ENCODE assay signal across 11 cellular contexts in genomic region chr18:74252032-74252380, GRCh38. TPM values are rescaled to one million over a fixed set of nuclear protein-coding genes. Genes with fewer than 3 reads are reported as not detected.
A peak's percentile ranks its signal among the peaks of the same experiment; 100 is the strongest.
DNase-seq lines count a peak whose midpoint lies in the region; ATAC-seq, FAIRE-seq and TF ChIP-seq lines count a peak whose summit lies in the region.
"Had no signal": no experiment of that assay in that cellular context is flagged by ENCODE, and none has a peak within 500 bp of the region (broad histone marks: within the 10 kb centered on the region; RNA-seq: fewer than 3 reads in every experiment).

No MANE protein-coding gene starts in this region.

- H4K20me1 ChIP-seq in HepG2 (ENCODE audit: insufficient read depth, low read length): no peaks in the 10 kb centered on the region

- FAIRE-seq in HepG2 (lab: Jason Lieb, UNC): no peak
- FAIRE-seq: bronchial epithelial cell, GM12891 had no signal

- peak overlapping the region; percentile 58 for H3K27ac Mint-ChIP-seq in activated T-helper 17 cell treated with anti-CD3 and anti-CD28 coated beads, Interleukin-2, amount 50 U/mL, for 72 hours
- H3K27ac Mint-ChIP-seq: CD4-positive, alpha-beta T cell had no signal

- POLR2A ChIA-PET in HepG2 (lab: Yijun Ruan, JAX): no interaction called here

- WGBS in HepG2 (ENCODE audit: low lambda C conversion rate): 96% methylated on average over 4 of the region's 4 CpGs
- 55 to 78% methylated on average over 4 of the region's 4 CpGs for WGBS in transverse colon (ENCODE audit: low coverage in 1 of 2), 2 donors

- no peaks in the 10 kb centered on the region for H3K9me3 ChIP-seq in HepG2 (ENCODE audit: low read length)
- no peaks in the 10 kb centered on the region for H3K9me3 ChIP-seq in transverse colon

- H3K27ac ChIP-seq in HepG2 (ENCODE audit: extremely low read length, insufficient read depth, low read length) (peak overlapping the region; percentile 67), transverse colon (peak overlapping the region; percentile 10 to 76 (median 50))

- no peak overlapping the region for H3K4me3 Mint-ChIP-seq in activated T-helper 17 cell treated with anti-CD3 and anti-CD28 coated beads, Interleukin-2, amount 50 U/mL, for 72 hours
- H3K4me3 Mint-ChIP-seq: CD4-positive, alpha-beta T cell had no signal

- no peak overlapping the region for H2AFZ ChIP-seq in HepG2 (ENCODE audit: low read length)

- H3K4me1 Mint-ChIP-seq in activated T-helper 17 cell treated with anti-CD3 and anti-CD28 coated beads, Interleukin-2, amount 50 U/mL, for 72 hours: peaks cover 5% of the 10 kb centered on the region

- TF ChIP-seq POLR2A in HepG2 (IDR thresholded peaks at IDR 0.05; ENCODE audit: insufficient read depth in 1 of 2, low read depth in 2 of 2, low read length in 2 of 2): no peak
- no peak for TF ChIP-seq POLR2A in transverse colon (IDR thresholded peaks at IDR 0.05)

- ATAC-seq in activated T-helper 17 cell treated with anti-CD3 and anti-CD28 coated beads, Interleukin-2, amount 50 U/mL, for 72 hours (replicated peaks): peak; percentile 33
- no peak for ATAC-seq in HepG2

- TF ChIP-seq RAD21 in HepG2 (CRISPR knock-in tag; IDR thresholded peaks at IDR 0.05): no peak

- H3K36me3 ChIP-seq in HepG2 (replicated peaks in 1 of 2; ENCODE audit: control insufficient read depth in 1 of 2, insufficient read depth in 2 of 2, low read length in 2 of 2) (peaks cover 3 to 17% of the 10 kb centered on the region in 2 experiments; a peak in 4 of 5 replicates), transverse colon (peaks cover 0 to 5% (median 0%) of the 10 kb centered on the region in 4 donors)

- H3K4me2 ChIP-seq in HepG2 (ENCODE audit: low read depth, low read length): no peak overlapping the region

- TF ChIP-seq EP300 in HepG2 (IDR thresholded peaks at IDR 0.05; ENCODE audit: low read depth in 2 of 2, low read length in 2 of 2) (no peak), HepG2 (CRISPR knock-in tag; IDR thresholded peaks at IDR 0.05; ENCODE audit: borderline replicate concordance) (no peak), transverse colon (IDR thresholded peaks at IDR 0.05; ENCODE audit: low read depth) (no peak)

- H3K36me3 Mint-ChIP-seq in activated T-helper 17 cell treated with anti-CD3 and anti-CD28 coated beads, Interleukin-2, amount 50 U/mL, for 72 hours (ENCODE audit: low read depth): peaks cover 30% of the 10 kb centered on the region

- DNase-seq in stimulated activated CD4-positive, alpha-beta T cell treated with anti-CD3 and anti-CD28 coated beads, Interleukin-15, amount 100 ng/mL, for 24 hours: peak; percentile 36
- DNase-seq in stimulated activated CD4-positive, alpha-beta T cell treated with anti-CD3 and anti-CD28 coated beads, Interleukin-4, amount 100 ng/mL, for 4 hours: no peak
- DNase-seq in HepG2 (ENCODE audit: low spot score): no peak
- DNase-seq in transverse colon: no peak
- DNase-seq in germinal center (ENCODE audit: low spot score): no peak
- DNase-seq in NK-92 (lab: John Stamatoyannopoulos, UW; ENCODE audit: unreplicated experiment): no peak
- DNase-seq in mesenteric fat pad (ENCODE audit: low spot score): no peak
- DNase-seq: CD4-positive, alpha-beta T cell had no signal

- H3K4me1 ChIP-seq in HepG2 (ENCODE audit: insufficient read depth, low read length): peaks cover 64% of the 10 kb centered on the region
- H3K4me1 ChIP-seq in transverse colon: peaks cover 12 to 25% (median 18%) of the 10 kb centered on the region in 4 donors

- H3K27me3 ChIP-seq in HepG2 (ENCODE audit: control insufficient read depth in 1 of 2, insufficient read depth in 2 of 2, low read length in 2 of 2): no peaks in the 10 kb centered on the region
- H3K27me3 ChIP-seq in transverse colon: no peaks in the 10 kb centered on the region

- peaks cover under 1% of the 10 kb centered on the region for H3K79me2 ChIP-seq in HepG2 (ENCODE audit: insufficient read depth, low read length)

- H3K9ac ChIP-seq in HepG2 (ENCODE audit: insufficient read depth, low read depth, low read length): no peak overlapping the region

- H3K9me3 Mint-ChIP-seq in activated T-helper 17 cell treated with anti-CD3 and anti-CD28 coated beads, Interleukin-2, amount 50 U/mL, for 72 hours: no peaks in the 10 kb centered on the region
- H3K9me3 Mint-ChIP-seq: CD4-positive, alpha-beta T cell had no signal

- in situ Hi-C loops in HepG2 (cut with HindIII; ENCODE audit: extremely low pct_ligation_motif_present, low pct_unique_long_range_greater_than_20kb): no loop called here
- in situ Hi-C loops in transverse colon (cut with MboI; ENCODE audit: low pct_ligation_motif_present in 1 of 4, low pct_unique_long_range_greater_than_20kb in 1 of 4, low sequenced_read_pairs in 3 of 4): no loop called here

- no TSS peak for BruUV-seq in HepG2 (replicated peaks; lab: Mats Ljungman, UMichigan)

- no peaks in the 10 kb centered on the region for H3K27me3 Mint-ChIP-seq in activated T-helper 17 cell treated with anti-CD3 and anti-CD28 coated beads, Interleukin-2, amount 50 U/mL, for 72 hours
- H3K27me3 Mint-ChIP-seq: CD4-positive, alpha-beta T cell had no signal

- CTCF ChIA-PET in HepG2 (lab: Yijun Ruan, JAX; ENCODE audit: low intra/inter-chr PET ratio, low total read pairs): no interaction called here

- intact Hi-C loops in HepG2 (cut with micrococcal nuclease; ENCODE audit: unreplicated experiment) (no loop called here), transverse colon (cut with DNase I; ENCODE audit: low total_unique reads) (no loop called here)

- no peak for TF ChIP-seq CTCF in HepG2 (CRISPR knock-in tag; IDR thresholded peaks at IDR 0.05)
- TF ChIP-seq CTCF in transverse colon (IDR thresholded peaks at IDR 0.05): no peak

- H3K4me3 ChIP-seq in HepG2 (replicated peaks in 1 of 3; ENCODE audit: insufficient read depth in 1 of 3, low read depth in 2 of 3, low read length in 3 of 3) (no peak overlapping the region), transverse colon (no peak overlapping the region)

TF ChIP-seq in HepG2, 621 proteins besides CTCF, POLR2A, EP300 and RAD21:
- no peak for TF ChIP-seq ZBTB49 (CRISPR knock-in tag; IDR thresholded peaks at IDR 0.05; ENCODE audit: borderline replicate concordance)
- TF ChIP-seq MED8 (CRISPR knock-in tag; IDR thresholded peaks at IDR 0.05; ENCODE audit: insufficient replicate concordance): peak; percentile 24
- no peak for TF ChIP-seq MLLT10 (CRISPR knock-in tag; IDR thresholded peaks at IDR 0.05)
- TF ChIP-seq GATAD2A (CRISPR knock-in tag; IDR thresholded peaks at IDR 0.05): peak; percentile 1; the same call in 1 of the 2 replicates
- TF ChIP-seq SMC3 (IDR thresholded peaks at IDR 0.05; ENCODE audit: low read length): no peak

RNA-seq across cellular contexts. Expression of gene CYB5A, which starts 39.8 kb away (rescaled TPM):
- total RNA-seq in activated T-helper 17 cell treated with anti-CD3 and anti-CD28 coated beads, Interleukin-2, amount 50 U/mL, for 72 hours: 10 to 100 TPM; 32.5 to 33.6 TPM
- total RNA-seq in HepG2 (2016; rRNA removed; fragmentation: Illumina TruSeq; extraction: Trizol): 356 and 411 TPM in 2 replicates
- 374 and 466 TPM in 2 replicates for total RNA-seq in HepG2 (2016; cell fraction: cytosol; rRNA removed; fragmentation: Illumina TruSeq; extraction: Trizol; ENCODE audit: low read depth)
- total RNA-seq in HepG2 (2016; cell fraction: insoluble cytoplasmic fraction; rRNA removed; fragmentation: Illumina TruSeq; extraction: Trizol): 373 and 443 TPM in 2 replicates
- 360 and 432 TPM in 2 replicates for total RNA-seq in HepG2 (2016; cell fraction: membrane; rRNA removed; fragmentation: Illumina TruSeq; extraction: Trizol)
- total RNA-seq in HepG2 (2016; cell fraction: nucleus; rRNA removed; fragmentation: Illumina TruSeq; extraction: Trizol): 129 and 140 TPM in 2 replicates
- polyA plus RNA-seq in HepG2 (2011; rRNA removed): 215 and 233 TPM in 2 replicates
- polyA plus RNA-seq in HepG2 (2011; cell fraction: cytosol; rRNA removed): 375 and 416 TPM in 2 replicates
- 94.1 and 130 TPM in 2 replicates for polyA plus RNA-seq in HepG2 (2011; cell fraction: nucleus; rRNA removed)
- 216 and 218 TPM in 2 replicates for polyA plus RNA-seq in HepG2 (2012)
- 479 and 611 TPM in 2 replicates for polyA plus RNA-seq in HepG2 (2016; cell fraction: cytosol; fragmentation: Illumina TruSeq; extraction: Trizol; ENCODE audit: low read depth)
- 473 and 479 TPM in 2 replicates for polyA plus RNA-seq in HepG2 (2016; cell fraction: insoluble cytoplasmic fraction; fragmentation: Illumina TruSeq; extraction: Trizol; ENCODE audit: low read depth)
- 378 and 460 TPM in 2 replicates for polyA plus RNA-seq in HepG2 (2016; cell fraction: membrane; fragmentation: Illumina TruSeq; extraction: Trizol; ENCODE audit: low read depth)
- polyA plus RNA-seq in HepG2 (2016; cell fraction: nucleus; fragmentation: Illumina TruSeq; extraction: Trizol; ENCODE audit: insufficient read depth, low read depth): 240 and 246 TPM in 2 replicates
- polyA minus RNA-seq in HepG2 (2011; rRNA and poly(A)+ RNA removed; ENCODE audit: low replicate concordance): 0.14 and 63.3 TPM in 2 replicates
- polyA minus RNA-seq in HepG2 (2011; cell fraction: cytosol; rRNA and poly(A)+ RNA removed): 74.5 and 95.0 TPM in 2 replicates
- polyA minus RNA-seq in HepG2 (2011; cell fraction: nucleus; rRNA and poly(A)+ RNA removed): 40.4 and 58.9 TPM in 2 replicates
- 100 to 1,000 TPM in 3 of 4 donors, 10 to 100 TPM in 1; 34.0 to 236 (median 173) TPM for total RNA-seq in transverse colon
- total RNA-seq in mesenteric fat pad: 353 TPM
